8 cellular contexts compared by ENCODE assay signal in the genomic region with DNA sequence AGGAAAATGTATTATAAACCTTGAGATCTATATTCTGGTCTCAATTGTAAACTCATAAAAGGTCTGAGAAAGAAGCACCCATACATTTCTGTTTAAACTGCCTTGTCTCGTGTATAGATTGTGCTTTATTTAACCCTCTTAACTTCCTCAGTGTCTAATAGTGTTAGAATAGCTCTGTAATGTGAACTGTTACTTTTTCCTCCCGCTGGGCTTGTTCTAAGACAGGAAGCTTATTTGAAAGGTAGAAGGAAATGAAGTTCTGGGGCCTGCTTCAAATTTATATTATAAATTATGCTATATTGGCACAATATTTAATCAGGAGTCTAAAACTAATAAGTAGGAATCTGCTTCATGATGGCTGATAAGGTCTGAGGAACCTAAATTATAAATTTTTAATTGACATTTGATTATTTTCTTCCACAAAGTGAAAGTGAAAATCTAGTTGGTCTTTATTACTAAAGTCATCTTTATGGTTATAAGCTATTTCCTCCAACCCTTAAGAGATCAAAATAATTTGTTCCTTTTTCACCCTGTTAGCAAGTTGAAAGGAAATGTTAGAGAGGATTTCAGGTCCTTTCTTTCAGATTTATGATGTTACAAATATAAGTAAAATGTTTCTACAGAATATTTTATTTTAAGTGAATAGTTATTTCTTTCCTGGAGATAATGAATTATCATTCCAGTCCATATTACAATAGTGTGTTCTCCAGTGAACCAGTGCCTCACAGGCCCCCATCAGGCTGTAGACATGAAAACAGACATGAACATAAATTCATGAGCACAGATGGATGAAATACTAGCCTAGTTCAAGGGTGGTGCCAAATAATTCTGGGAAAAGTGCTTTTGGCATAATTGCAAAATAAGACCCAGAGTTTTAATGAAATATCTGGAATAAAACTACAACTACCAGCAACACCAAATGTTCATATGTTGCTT. TPM values are rescaled to one million over a fixed set of nuclear protein-coding genes. Genes with fewer than 3 reads are reported as not detected.
A peak's percentile ranks its signal among the peaks of the same experiment; 100 is the strongest.
DNase-seq lines count a peak whose midpoint lies in the region; ATAC-seq lines count a peak whose summit lies in the region.
"Had no signal": no experiment of that assay in that cellular context is flagged by ENCODE, and none has a peak within 500 bp of the region (broad histone marks: within the 10 kb centered on the region; RNA-seq: fewer than 3 reads in every experiment).

No MANE protein-coding gene starts in this region.

- DNase-seq in G401 (ENCODE audit: low spot score) (peak; percentile 27), T-helper 17 cell (no peak), naive B cell (no peak), islet precursor cell (no peak)
- no peak for DNase-seq in stimulated activated CD4-positive, alpha-beta T cell treated with anti-CD3 and anti-CD28 coated beads, Interleukin-2, amount 100 ng/mL, for 24 hours

- in situ Hi-C loops in G401 (cut with HindIII; ENCODE audit: low sequenced_read_pairs) = no loop called here

- no peaks in the 10 kb centered on the region for H3K9me3 ChIP-seq in T-helper 17 cell (ENCODE audit: control insufficient read depth, low read length, poor library complexity, severe bottlenecking)

- ATAC-seq in GM21786 (IDR thresholded peaks at IDR 0.05; ENCODE audit: unreplicated experiment) = peak; percentile 62
- ATAC-seq in T-helper 17 cell = peak; percentile 58
- peak; percentile 51 to 60 for ATAC-seq in naive B cell (ENCODE audit: low read depth in 2 of 2)
- no peak for ATAC-seq in GM21390 (IDR thresholded peaks at IDR 0.05; ENCODE audit: unreplicated experiment)

- peaks cover 36% of the 10 kb centered on the region for H3K4me1 Mint-ChIP-seq in T-helper 17 cell
- H3K4me1 Mint-ChIP-seq in naive B cell = peaks cover 37 to 66% (median 54%) of the 10 kb centered on the region in 3 donors
- H3K4me1 Mint-ChIP-seq: neural progenitor cell had no signal

- H3K4me3 Mint-ChIP-seq in T-helper 17 cell (peak overlapping the region; percentile 41), naive B cell (peak overlapping the region in 4 of 8 donors; percentile 13 to 69 (median 53))
- H3K4me3 Mint-ChIP-seq: neural progenitor cell had no signal

- H3K27me3 Mint-ChIP-seq in T-helper 17 cell (no peaks in the 10 kb centered on the region), naive B cell (no peaks in the 10 kb centered on the region)

- H3K36me3 Mint-ChIP-seq in T-helper 17 cell (ENCODE audit: low read depth) (peaks cover 8% of the 10 kb centered on the region), naive B cell (peaks cover 0 to 12% of the 10 kb centered on the region in 2 donors)
- H3K36me3 Mint-ChIP-seq: neural progenitor cell had no signal

- H3K27ac Mint-ChIP-seq in T-helper 17 cell = peak overlapping the region; percentile 93
- peak overlapping the region; percentile 0 to 93 (median 51) for H3K27ac Mint-ChIP-seq in naive B cell
- H3K27ac Mint-ChIP-seq: neural progenitor cell had no signal

- H3K9me3 Mint-ChIP-seq in naive B cell = no peaks in the 10 kb centered on the region
- H3K9me3 Mint-ChIP-seq: neural progenitor cell had no signal

RNA-seq across cellular contexts. Expression of a gene that starts 7.9 kb away (rescaled TPM):
- total RNA-seq in G401 (2014; rRNA removed; shearing (Covaris generic)) = 0.71 TPM in 1 of 2 replicates, not detected in the other
- 10 to 100 TPM; 36.2 to 55.6 TPM for total RNA-seq in T-helper 17 cell
- polyA plus RNA-seq in naive B cell (ENCODE audit: low read depth in 6 of 6) = 10 to 100 TPM in 4 of 6 donors, 1 to 10 TPM in 2; 2.0 to 16.7 (median 12.0) TPM

Comparison
In these comparisons a context has a peak if more than half of its experiments do, and no peak if none do; other contexts are left out.
1. RNA of a gene that starts 7.9 kb away (total RNA-seq): 36.2 to 55.6 TPM in T-helper 17 cell; 0.71 TPM in G401; every median in the first group is over 10 times any median in the second.